14 cellular contexts compared by ENCODE assay signal in the genomic region with DNA sequence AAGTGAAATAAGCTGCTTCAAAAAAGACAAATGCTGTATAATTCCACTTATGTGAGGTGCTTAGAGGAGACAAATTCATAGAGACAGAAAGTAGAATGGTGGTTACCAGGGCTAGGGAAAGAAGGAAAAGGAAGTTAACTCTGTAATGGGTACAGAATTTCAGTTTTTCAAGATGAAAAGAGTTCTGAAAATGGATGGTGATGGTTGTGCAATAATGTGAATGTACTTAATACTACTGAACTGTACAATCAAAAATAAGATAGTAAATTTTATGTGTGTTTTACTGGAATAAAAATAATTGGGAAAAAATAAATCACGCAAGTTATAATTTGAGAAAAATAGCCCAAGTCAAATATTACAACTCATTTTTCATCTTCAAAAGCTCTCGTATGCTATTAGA. TPM values are rescaled to one million over a fixed set of nuclear protein-coding genes. Genes with fewer than 3 reads are reported as not detected.
DNase-seq lines count a peak whose midpoint lies in the region; ATAC-seq, FAIRE-seq and TF ChIP-seq lines count a peak whose summit lies in the region.
"Had no signal": no experiment of that assay in that cellular context is flagged by ENCODE, and none has a peak within 500 bp of the region (broad histone marks: within the 10 kb centered on the region; RNA-seq: fewer than 3 reads in every experiment).

No MANE protein-coding gene starts in this region.

- peaks cover 0 to 5% (median 0%) of the 10 kb centered on the region in 11 experiments; a peak in 2 of 22 replicates for H4K20me1 ChIP-seq in BLaER1 treated with 17β-estradiol and CSF1 and Interleukin-3, amounts not matched to agents 10 nM and 100 nM

- H3K9me3 Mint-ChIP-seq in activated CD8-positive, alpha-beta T cell treated with anti-CD3 and anti-CD28 coated beads for 36 hours, result peaks cover 7% of the 10 kb centered on the region
- H3K9me3 Mint-ChIP-seq in naive B cell, result no peaks in the 10 kb centered on the region
- H3K9me3 Mint-ChIP-seq: HFFc6 had no signal

- no peak for DNase-seq in HL-60 (ENCODE audit: low read depth in 1 of 2, low spot score in 1 of 2)
- no peak for DNase-seq in activated CD8-positive, alpha-beta T cell treated with anti-CD3 and anti-CD28 coated beads for 36 hours
- no peak for DNase-seq in naive B cell
- no peak for DNase-seq in NCI-H1092 treated with DMSO at 0.1 percent for 48 hours (lab: John Stamatoyannopoulos, UW)
- DNase-seq in activated effector memory CD4-positive, alpha-beta T cell treated with anti-CD3 and anti-CD28 coated beads, Interleukin-2, amount 50 U/mL, for 16 hours, result no peak
- no peak for DNase-seq in HTR-8/SVneo (ENCODE audit: insufficient read length, low spot score)
- DNase-seq: aorta, foreskin fibroblast, HFFc6, NCI-H2029 had no signal

- no peak for ATAC-seq in activated CD8-positive, alpha-beta T cell treated with anti-CD3 and anti-CD28 coated beads for 36 hours
- ATAC-seq in naive B cell (ENCODE audit: low read depth in 2 of 2) (no peak), HG03159 (IDR thresholded peaks at IDR 0.05; ENCODE audit: unreplicated experiment) (no peak)

- peaks cover 6 to 22% (median 12%) of the 10 kb centered on the region in 11 experiments; a peak in 19 of 22 replicates for H3K9me3 ChIP-seq in BLaER1 treated with 17β-estradiol and CSF1 and Interleukin-3, amounts not matched to agents 10 nM and 100 nM (replicated peaks in 1 of 11)

- no peak overlapping the region; a peak in 1 of 20 replicates for H3K4me3 ChIP-seq in BLaER1 treated with 17β-estradiol and CSF1 and Interleukin-3, amounts not matched to agents 10 nM and 100 nM
- no peak overlapping the region for H3K4me3 ChIP-seq in HL-60 (replicated peaks; ENCODE audit: insufficient read depth, low read length)
- H3K4me3 ChIP-seq: SK-N-MC had no signal

- peak overlapping the region; percentile 95 for H3K27ac Mint-ChIP-seq in activated CD8-positive, alpha-beta T cell treated with anti-CD3 and anti-CD28 coated beads for 36 hours
- peak overlapping the region; percentile 94 to 99 (median 96) for H3K27ac Mint-ChIP-seq in naive B cell
- H3K27ac Mint-ChIP-seq: HFFc6 had no signal

- peak overlapping the region; percentile 56 for H3K4me3 Mint-ChIP-seq in activated CD8-positive, alpha-beta T cell treated with anti-CD3 and anti-CD28 coated beads for 36 hours
- H3K4me3 Mint-ChIP-seq in naive B cell, result peak overlapping the region in 4 of 8 donors; percentile 46 to 75 (median 68)
- H3K4me3 Mint-ChIP-seq: HFFc6 had no signal

- H3K4me1 Mint-ChIP-seq in activated CD8-positive, alpha-beta T cell treated with anti-CD3 and anti-CD28 coated beads for 36 hours (ENCODE audit: low read depth), result peaks cover 85% of the 10 kb centered on the region
- peaks cover 64 to 67% (median 65%) of the 10 kb centered on the region in 3 donors for H3K4me1 Mint-ChIP-seq in naive B cell

- peak overlapping the region; percentile 65 to 97 (median 89) for H3K27ac ChIP-seq in BLaER1 treated with 17β-estradiol and CSF1 and Interleukin-3, amounts not matched to agents 10 nM and 100 nM
- peak overlapping the region; percentile 87 for H3K27ac ChIP-seq in HL-60 (replicated peaks)
- H3K27ac ChIP-seq: SK-N-MC had no signal

- FAIRE-seq in HTR-8/SVneo (lab: Jason Lieb, UNC), result no peak
- FAIRE-seq: islet of Langerhans had no signal

- no peaks in the 10 kb centered on the region for H3K27me3 ChIP-seq in BLaER1 treated with 17β-estradiol and CSF1 and Interleukin-3, amounts not matched to agents 10 nM and 100 nM
- no peaks in the 10 kb centered on the region for H3K27me3 ChIP-seq in HL-60 (ENCODE audit: insufficient read depth, poor library complexity, severe bottlenecking)

- peaks cover 4 to 35% (median 22%) of the 10 kb centered on the region in 11 experiments; a peak in 20 of 22 replicates for H3K36me3 ChIP-seq in BLaER1 treated with 17β-estradiol and CSF1 and Interleukin-3, amounts not matched to agents 10 nM and 100 nM

- no peak for TF ChIP-seq CTCF in HL-60 (IDR thresholded peaks at IDR 0.05; ENCODE audit: insufficient read depth, low read length)
- TF ChIP-seq CTCF in activated CD8-positive, alpha-beta T cell treated with anti-CD3 and anti-CD28 coated beads for 36 hours (IDR thresholded peaks at IDR 0.05), result no peak

- H3K27me3 Mint-ChIP-seq in activated CD8-positive, alpha-beta T cell treated with anti-CD3 and anti-CD28 coated beads for 36 hours, result no peaks in the 10 kb centered on the region
- H3K27me3 Mint-ChIP-seq in naive B cell, result no peaks in the 10 kb centered on the region

- H3K9ac ChIP-seq in BLaER1 treated with 17β-estradiol and CSF1 and Interleukin-3, amounts not matched to agents 10 nM and 100 nM, result peak overlapping the region; percentile 1 to 82 (median 45); a peak in 16 of 22 replicates

- POLR2A ChIA-PET in activated CD8-positive, alpha-beta T cell treated with anti-CD3 and anti-CD28 coated beads for 36 hours (lab: Charles Lee), result interaction anchor here (0.8 to 4.0 kb wide), 10 partner anchors 8 to 146 kb away, joined by 3 to 15 read pairs (median 4); no protein-coding TSS in a partner anchor

- H3K36me3 Mint-ChIP-seq in activated CD8-positive, alpha-beta T cell treated with anti-CD3 and anti-CD28 coated beads for 36 hours (ENCODE audit: low read depth), result peaks cover 28% of the 10 kb centered on the region
- H3K36me3 Mint-ChIP-seq in naive B cell, result peaks cover under 1 to 2% of the 10 kb centered on the region in 2 donors

- peak overlapping the region; percentile 69 to 99 (median 96) for H3K4me2 ChIP-seq in BLaER1 treated with 17β-estradiol and CSF1 and Interleukin-3, amounts not matched to agents 10 nM and 100 nM

- CTCF ChIA-PET in activated CD8-positive, alpha-beta T cell treated with anti-CD3 and anti-CD28 coated beads for 36 hours (lab: Charles Lee), result interaction anchor here (0.7 to 2.7 kb wide), 13 partner anchors 8 to 298 kb away, joined by 3 to 30 read pairs (median 6); no protein-coding TSS in a partner anchor

- peaks cover 58 to 78% (median 64%) of the 10 kb centered on the region in 10 experiments for H3K4me1 ChIP-seq in BLaER1 treated with 17β-estradiol and CSF1 and Interleukin-3, amounts not matched to agents 10 nM and 100 nM

- intact Hi-C loops in activated CD8-positive, alpha-beta T cell treated with anti-CD3 and anti-CD28 coated beads for 36 hours (cut with micrococcal nuclease), result no loop called here

RNA-seq across cellular contexts. Expression of a gene that starts 27.5 kb away (rescaled TPM):
- total RNA-seq in activated CD8-positive, alpha-beta T cell treated with anti-CD3 and anti-CD28 coated beads for 36 hours, result 10 to 100 TPM; 59.3 to 61.5 TPM
- 100 to 1,000 TPM in 4 of 6 donors, 10 to 100 TPM in 2; 45.1 to 164 (median 107) TPM for polyA plus RNA-seq in naive B cell (ENCODE audit: low read depth in 6 of 6)
- total RNA-seq: HFFc6 had no signal
